Comparison of ENCODE assay signal across 20 cellular contexts in the genomic region with DNA sequence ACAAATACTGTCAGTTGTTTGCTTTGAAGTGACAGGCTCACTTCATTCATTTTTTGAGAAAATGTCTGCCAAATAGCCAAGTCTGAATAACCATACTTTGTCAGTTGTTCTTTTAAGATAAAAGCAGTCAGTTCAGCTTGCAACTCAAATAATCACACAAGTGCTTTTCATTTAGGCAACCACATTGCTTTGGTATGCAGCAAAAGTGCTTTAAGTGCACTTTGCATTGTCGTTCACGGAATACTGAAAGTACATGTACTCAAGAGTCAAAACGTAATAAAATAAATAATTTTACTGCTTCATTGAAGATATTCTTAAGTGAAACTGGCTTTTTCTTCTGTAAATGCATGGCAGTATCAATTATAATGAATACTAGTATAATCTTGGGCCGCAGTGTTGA.
DNase-seq lines count a peak whose midpoint lies in the region; ATAC-seq, FAIRE-seq and TF ChIP-seq lines count a peak whose summit lies in the region.
"Had no signal": no experiment of that assay in that cellular context is flagged by ENCODE, and none has a peak within 500 bp of the region (broad histone marks: within the 10 kb centered on the region; RNA-seq: fewer than 3 reads in every experiment).

No MANE protein-coding gene starts in this region.

- H3K27me3 Mint-ChIP-seq in CD4-positive, alpha-beta T cell = no peaks in the 10 kb centered on the region
- H3K27me3 Mint-ChIP-seq in type B pancreatic cell = no peaks in the 10 kb centered on the region
- H3K27me3 Mint-ChIP-seq: CD4-positive, alpha-beta memory T cell had no signal

- H3K36me3 ChIP-seq in bronchial epithelial cell (ENCODE audit: control insufficient read depth, insufficient read depth, low read length) (no peaks in the 10 kb centered on the region), lung (ENCODE audit: control insufficient read depth in 2 of 2, insufficient read depth in 2 of 2, low read length in 2 of 2) (no peaks in the 10 kb centered on the region)

- POLR2A ChIA-PET in CD4-positive, alpha-beta T cell (lab: Charles Lee) = no interaction called here

- DNase-seq in DMS79 (lab: John Stamatoyannopoulos, UW) = peak; percentile 93
- peak; percentile 7 for DNase-seq in NCI-H2107 (lab: John Stamatoyannopoulos, UW)
- DNase-seq in bronchial epithelial cell (ENCODE audit: low read depth) = peak; percentile 7
- DNase-seq in lung (ENCODE audit: low spot score) = peak; percentile 30
- no peak for DNase-seq in CD4-positive, alpha-beta T cell
- DNase-seq in inferior parietal cortex (ENCODE audit: extremely low spot score) = no peak
- no peak for DNase-seq in type B pancreatic cell (ENCODE audit: extremely low spot score, unreplicated experiment)
- DNase-seq: CD4-positive, alpha-beta memory T cell; DMS153; KBM-7; NCI-H1105; NCI-H1694 treated with DMSO at 0.1 percent for 48 hours; NCI-H510A; NCI-H748 treated with DMSO at 0.1 percent for 48 hours; OCI-M1; Right ventricle myocardium superior had no signal

- no peak overlapping the region for H3K27ac Mint-ChIP-seq in CD4-positive, alpha-beta T cell
- no peak overlapping the region for H3K27ac Mint-ChIP-seq in type B pancreatic cell
- H3K27ac Mint-ChIP-seq: CD4-positive, alpha-beta memory T cell; GM23338 had no signal

- TF ChIP-seq CTCF in bronchial epithelial cell (IDR thresholded peaks at IDR 0.05; ENCODE audit: insufficient read depth, low read length, severe bottlenecking) (no peak), lung (IDR thresholded peaks at IDR 0.05; ENCODE audit: control extremely low read depth, extremely low read depth) (no peak), type B pancreatic cell (conservative IDR thresholded peaks at IDR 0.05) (no peak)
- no peak for TF ChIP-seq CTCF in CD4-positive, alpha-beta T cell (IDR thresholded peaks at IDR 0.05)

- intact Hi-C loops in CD4-positive, alpha-beta T cell (cut with DNase I, micrococcal nuclease) = no loop called here

- H3K27me3 ChIP-seq in bronchial epithelial cell (ENCODE audit: control insufficient read depth, insufficient read depth, low read length) (no peaks in the 10 kb centered on the region), lung (ENCODE audit: control insufficient read depth, insufficient read depth) (no peaks in the 10 kb centered on the region)
- no peaks in the 10 kb centered on the region for H3K27me3 ChIP-seq in CD4-positive, alpha-beta T cell (ENCODE audit: control insufficient read depth, insufficient read depth, low read length)

- H3K36me3 Mint-ChIP-seq in CD4-positive, alpha-beta T cell (ENCODE audit: low read depth) = peaks cover 64% of the 10 kb centered on the region
- peaks cover 31% of the 10 kb centered on the region for H3K36me3 Mint-ChIP-seq in type B pancreatic cell

- no peak overlapping the region for H3K4me3 Mint-ChIP-seq in CD4-positive, alpha-beta T cell
- no peak overlapping the region for H3K4me3 Mint-ChIP-seq in type B pancreatic cell
- H3K4me3 Mint-ChIP-seq: CD4-positive, alpha-beta memory T cell; GM23338 had no signal

- no peaks in the 10 kb centered on the region for H3K4me1 ChIP-seq in lung (ENCODE audit: control insufficient read depth in 2 of 2, insufficient read depth in 2 of 2, low read length in 2 of 2)

- H3K27ac ChIP-seq in lung (ENCODE audit: low read depth in 1 of 2, low read length in 1 of 2) = no peak overlapping the region
- no peak overlapping the region for H3K27ac ChIP-seq in CD4-positive, alpha-beta T cell (ENCODE audit: low read depth, low read length)

- no peaks in the 10 kb centered on the region for H3K9me3 ChIP-seq in lung (ENCODE audit: control insufficient read depth in 2 of 2, insufficient read depth in 1 of 2, low read length in 1 of 2)
- H3K9me3 ChIP-seq in CD4-positive, alpha-beta T cell (ENCODE audit: control insufficient read depth, low read length) = no peaks in the 10 kb centered on the region

- WGBS in lung, 2 donors = 74 to 95% methylated on average over 4 of the region's 4 CpGs

- no peaks in the 10 kb centered on the region for H3K9me3 Mint-ChIP-seq in CD4-positive, alpha-beta T cell
- H3K9me3 Mint-ChIP-seq in type B pancreatic cell = no peaks in the 10 kb centered on the region
- H3K9me3 Mint-ChIP-seq: GM23338 had no signal

- no peak for FAIRE-seq in bronchial epithelial cell (lab: Jason Lieb, UNC)
- FAIRE-seq: A204.1, GM12892 had no signal

- no peaks in the 10 kb centered on the region for H3K4me1 Mint-ChIP-seq in CD4-positive, alpha-beta T cell (ENCODE audit: low read depth)
- H3K4me1 Mint-ChIP-seq in type B pancreatic cell (ENCODE audit: unreplicated experiment) = no peaks in the 10 kb centered on the region
- H3K4me1 Mint-ChIP-seq: CD4-positive, alpha-beta memory T cell; GM23338 had no signal

- CTCF ChIA-PET in CD4-positive, alpha-beta T cell (lab: Charles Lee) = no interaction called here

- no peak overlapping the region for H3K4me3 ChIP-seq in bronchial epithelial cell (ENCODE audit: low read depth, low read length)
- H3K4me3 ChIP-seq in lung = no peak overlapping the region
- H3K4me3 ChIP-seq: GM23338 had no signal

- ATAC-seq in lung (ENCODE audit: insufficient read depth, low FRiP score) (peak; percentile 69), GM18502 (IDR thresholded peaks at IDR 0.05; ENCODE audit: poor library complexity, unreplicated experiment) (no peak)
- ATAC-seq in CD4-positive, alpha-beta T cell (ENCODE audit: poor library complexity) = no peak
- ATAC-seq: GM23338 had no signal

Comparison
In these comparisons a context has a peak if more than half of its experiments do, and no peak if none do; other contexts are left out.
1. DNase-seq: peak in DMS79 (single experiment), NCI-H2107 (single experiment), bronchial epithelial cell (single experiment) and lung (single experiment); none in CD4-positive, alpha-beta T cell (0 of 10), inferior parietal cortex (single experiment) and type B pancreatic cell (single experiment).